Comparison of ENCODE assay signal across 1 cellular context in the genomic region with DNA sequence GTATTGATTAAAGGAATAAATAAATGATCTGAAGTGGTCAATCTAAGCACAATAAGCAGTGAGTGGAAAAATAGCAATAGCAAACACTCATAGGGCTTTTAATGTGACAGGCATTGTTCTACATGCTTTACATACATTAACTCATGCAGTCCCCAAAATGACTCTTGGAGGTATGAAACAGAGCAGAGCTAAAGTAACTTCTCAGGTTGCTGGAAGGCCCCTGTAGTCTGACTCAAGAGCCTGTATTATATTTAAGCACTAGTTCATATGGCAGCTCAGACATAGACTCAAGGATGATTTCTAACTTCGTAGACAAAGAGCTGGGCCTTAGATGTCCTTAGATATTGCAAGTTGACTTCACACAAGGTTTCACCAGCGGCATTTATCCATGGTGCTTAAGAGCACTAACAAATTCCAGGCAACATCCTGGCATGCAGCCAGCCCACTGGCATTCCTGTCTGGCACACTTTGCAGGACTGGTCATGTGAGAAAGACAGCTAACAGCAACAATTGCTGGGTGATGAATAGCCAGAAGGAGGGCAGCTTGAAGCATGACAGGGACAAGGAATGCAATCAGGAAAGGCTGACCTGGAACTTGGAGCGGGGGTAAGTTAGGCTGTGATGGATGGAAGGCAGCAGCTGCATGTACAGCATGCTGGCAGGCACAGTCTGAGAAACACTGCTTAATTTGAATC.
TF ChIP-seq lines count a peak whose summit lies in the region.

No MANE protein-coding gene starts in this region.

TF ChIP-seq in GM23338, 12 proteins besides CTCF, POLR2A, EP300 and RAD21 (continued from another document):
- TF ChIP-seq, protein P1, sequence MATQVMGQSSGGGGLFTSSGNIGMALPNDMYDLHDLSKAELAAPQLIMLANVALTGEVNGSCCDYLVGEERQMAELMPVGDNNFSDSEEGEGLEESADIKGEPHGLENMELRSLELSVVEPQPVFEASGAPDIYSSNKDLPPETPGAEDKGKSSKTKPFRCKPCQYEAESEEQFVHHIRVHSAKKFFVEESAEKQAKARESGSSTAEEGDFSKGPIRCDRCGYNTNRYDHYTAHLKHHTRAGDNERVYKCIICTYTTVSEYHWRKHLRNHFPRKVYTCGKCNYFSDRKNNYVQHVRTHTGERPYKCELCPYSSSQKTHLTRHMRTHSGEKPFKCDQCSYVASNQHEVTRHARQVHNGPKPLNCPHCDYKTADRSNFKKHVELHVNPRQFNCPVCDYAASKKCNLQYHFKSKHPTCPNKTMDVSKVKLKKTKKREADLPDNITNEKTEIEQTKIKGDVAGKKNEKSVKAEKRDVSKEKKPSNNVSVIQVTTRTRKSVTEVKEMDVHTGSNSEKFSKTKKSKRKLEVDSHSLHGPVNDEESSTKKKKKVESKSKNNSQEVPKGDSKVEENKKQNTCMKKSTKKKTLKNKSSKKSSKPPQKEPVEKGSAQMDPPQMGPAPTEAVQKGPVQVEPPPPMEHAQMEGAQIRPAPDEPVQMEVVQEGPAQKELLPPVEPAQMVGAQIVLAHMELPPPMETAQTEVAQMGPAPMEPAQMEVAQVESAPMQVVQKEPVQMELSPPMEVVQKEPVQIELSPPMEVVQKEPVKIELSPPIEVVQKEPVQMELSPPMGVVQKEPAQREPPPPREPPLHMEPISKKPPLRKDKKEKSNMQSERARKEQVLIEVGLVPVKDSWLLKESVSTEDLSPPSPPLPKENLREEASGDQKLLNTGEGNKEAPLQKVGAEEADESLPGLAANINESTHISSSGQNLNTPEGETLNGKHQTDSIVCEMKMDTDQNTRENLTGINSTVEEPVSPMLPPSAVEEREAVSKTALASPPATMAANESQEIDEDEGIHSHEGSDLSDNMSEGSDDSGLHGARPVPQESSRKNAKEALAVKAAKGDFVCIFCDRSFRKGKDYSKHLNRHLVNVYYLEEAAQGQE (IDR thresholded peaks at IDR 0.05; ENCODE audit: unreplicated experiment) = no peak
- TF ChIP-seq ZNF114 (CRISPR knock-in tag; IDR thresholded peaks at IDR 0.05) = no peak
- TF ChIP-seq POLR2AphosphoS5 (IDR thresholded peaks at IDR 0.05; ENCODE audit: low read depth) = no peak
- no peak for TF ChIP-seq NANOG (IDR thresholded peaks at IDR 0.05; ENCODE audit: borderline replicate concordance)
- TF ChIP-seq ZNF331 (CRISPR knock-in tag; IDR thresholded peaks at IDR 0.05; ENCODE audit: low read depth) = no peak
